ENCODE assay signal across 8 cellular contexts in the genomic region with DNA sequence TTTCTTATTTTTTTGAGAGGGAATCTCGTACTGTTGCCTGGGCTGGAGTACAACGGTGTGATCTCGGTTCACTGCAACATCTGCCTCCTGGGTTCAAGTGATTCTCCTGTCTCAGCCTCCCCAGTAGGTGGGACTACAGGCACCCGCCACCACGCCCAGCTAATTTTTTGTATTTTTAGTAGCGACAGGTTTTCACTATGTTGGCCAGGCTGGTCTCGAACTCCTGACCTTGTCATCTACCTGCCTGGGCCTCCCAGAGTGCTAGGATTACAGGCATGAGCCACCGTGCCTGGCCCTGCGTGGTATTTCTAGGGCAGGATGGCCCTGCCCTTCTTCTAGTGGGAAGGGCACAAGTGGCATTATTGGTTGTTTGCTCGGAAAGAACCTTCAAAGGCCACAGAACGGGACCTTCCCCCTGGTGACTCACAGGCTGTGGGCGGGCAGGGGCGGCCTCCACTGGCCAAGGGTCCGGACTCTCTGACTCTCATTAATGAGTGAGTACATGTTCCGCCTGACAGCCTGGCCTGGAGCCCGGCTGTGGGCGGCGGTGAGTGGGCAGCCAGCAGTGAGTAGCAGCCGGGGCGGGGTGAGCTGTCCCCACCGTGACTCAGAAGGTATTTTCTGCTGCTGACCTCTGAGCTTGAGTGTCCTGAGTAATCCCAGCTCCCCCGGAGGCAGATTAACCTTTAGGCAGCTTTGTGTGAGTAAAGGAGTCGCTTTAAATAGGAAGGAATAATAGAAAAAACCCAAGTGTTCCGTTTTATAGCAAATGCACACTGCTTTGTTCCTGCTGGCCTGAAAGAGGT.
A peak's percentile ranks its signal among the peaks of the same experiment; 100 is the strongest.
DNase-seq lines count a peak whose midpoint lies in the region; ATAC-seq and TF ChIP-seq lines count a peak whose summit lies in the region.

No MANE protein-coding gene starts in this region.

- peaks cover 8% of the 10 kb centered on the region for H3K36me3 Mint-ChIP-seq in central memory CD8-positive, alpha-beta T cell (ENCODE audit: insufficient read depth)

- H3K36me3 ChIP-seq in WERI-Rb-1 = peaks cover 29% of the 10 kb centered on the region

- H3K27me3 ChIP-seq in WERI-Rb-1 (ENCODE audit: insufficient read depth, low read depth, severe bottlenecking) = no peaks in the 10 kb centered on the region
- no peaks in the 10 kb centered on the region for H3K27me3 ChIP-seq in layer of hippocampus (ENCODE audit: control insufficient read depth, insufficient read depth, low read length)

- H3K4me3 ChIP-seq in WERI-Rb-1 (ENCODE audit: low read depth, low read length) = no peak overlapping the region

- DNase-seq in D341Med (ENCODE audit: low spot score) = peak; percentile 41
- DNase-seq in HuH-7.5 (ENCODE audit: low spot score) = peak; percentile 94
- peak; percentile 87 for DNase-seq in WERI-Rb-1
- DNase-seq in central memory CD8-positive, alpha-beta T cell (ENCODE audit: low spot score in 2 of 2) = peak; percentile 28 to 29
- peak; percentile 66 to 68 for DNase-seq in stimulated activated CD4-positive, alpha-beta T cell treated with anti-CD3 and anti-CD28 coated beads, Interleukin-1b, Interleukin-23, amount 100 ng/mL, for 4 hours (ENCODE audit: low read depth in 2 of 2)
- DNase-seq in NCI-H2107 (lab: John Stamatoyannopoulos, UW) = no peak

- peak; percentile 49 for ATAC-seq in GM21423 (IDR thresholded peaks at IDR 0.05; ENCODE audit: unreplicated experiment)
- peak; percentile 20 for ATAC-seq in central memory CD8-positive, alpha-beta T cell (replicated peaks; ENCODE audit: extremely low read depth, poor library complexity, severe bottlenecking)

- H3K4me3 Mint-ChIP-seq in central memory CD8-positive, alpha-beta T cell = peak overlapping the region; percentile 51

- no peaks in the 10 kb centered on the region for H3K9me3 Mint-ChIP-seq in central memory CD8-positive, alpha-beta T cell

- no peak for TF ChIP-seq CTCF in WERI-Rb-1 (IDR thresholded peaks at IDR 0.05; ENCODE audit: low read depth, low read length)

- H3K27ac Mint-ChIP-seq in central memory CD8-positive, alpha-beta T cell (ENCODE audit: low read depth) = peak overlapping the region; percentile 62

- peaks cover 39% of the 10 kb centered on the region for H3K4me1 Mint-ChIP-seq in central memory CD8-positive, alpha-beta T cell

- H3K27me3 Mint-ChIP-seq in central memory CD8-positive, alpha-beta T cell = no peaks in the 10 kb centered on the region

- H3K9me3 ChIP-seq in WERI-Rb-1 (ENCODE audit: severe bottlenecking) = no peaks in the 10 kb centered on the region

- H3K27ac ChIP-seq in WERI-Rb-1 = peak overlapping the region; percentile 78
- H3K27ac ChIP-seq in layer of hippocampus (ENCODE audit: low read depth, low read length) = peak overlapping the region; percentile 66
